In the genomic region with DNA sequence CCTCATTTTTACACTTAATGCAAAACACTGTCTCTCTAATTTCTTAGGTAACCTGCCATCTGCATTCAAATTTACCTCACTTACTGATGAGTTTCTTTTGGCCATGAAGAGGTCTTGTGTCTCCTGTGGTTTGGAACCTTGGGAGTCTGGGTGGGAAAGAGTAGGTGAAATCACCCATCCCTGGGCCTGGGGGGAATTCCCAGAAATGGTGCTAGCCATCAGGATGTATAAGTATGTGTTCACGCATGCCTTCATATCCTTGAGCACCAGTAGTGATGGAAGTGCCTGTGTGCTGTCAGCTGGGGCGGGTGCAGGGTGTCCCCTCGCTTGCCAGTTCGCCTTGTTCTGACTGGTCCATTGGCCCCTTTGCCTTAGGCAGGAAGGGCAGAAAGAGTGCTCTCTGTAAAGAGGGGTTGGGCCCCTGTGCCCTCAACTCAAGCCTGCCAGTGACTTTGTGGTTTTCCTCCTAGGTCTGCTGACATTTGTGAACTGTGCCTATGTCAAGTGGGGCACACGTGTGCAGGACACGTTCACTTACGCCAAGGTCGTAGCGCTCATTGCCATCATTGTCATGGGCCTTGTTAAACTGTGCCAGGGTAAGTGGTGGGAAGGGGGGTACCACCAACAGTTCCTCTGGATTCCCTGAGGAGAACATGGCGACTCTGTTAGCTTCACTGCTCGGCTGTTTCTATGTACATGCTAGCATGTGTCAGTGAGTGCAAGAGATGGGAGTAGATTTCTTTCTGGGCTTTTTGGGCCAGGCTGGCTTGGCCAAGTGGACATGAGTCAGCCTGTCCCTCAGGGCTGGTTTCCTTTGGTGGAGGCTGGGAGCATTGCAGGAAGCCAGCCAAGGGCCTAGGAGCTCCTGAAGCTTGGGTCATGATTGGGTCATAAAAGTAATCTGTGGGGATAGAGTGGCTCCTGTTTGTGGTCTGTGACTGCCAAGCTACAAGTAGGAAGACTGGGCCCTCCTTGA, we compare ENCODE assay signal across 8 cellular contexts. TPM values are rescaled to one million over a fixed set of nuclear protein-coding genes. Genes with fewer than 3 reads are reported as not detected.
A peak's percentile ranks its signal among the peaks of the same experiment; 100 is the strongest.
DNase-seq lines count a peak whose midpoint lies in the region; ATAC-seq and TF ChIP-seq lines count a peak whose summit lies in the region.

No MANE protein-coding gene starts in this region.

- H3F3A ChIP-seq in smooth muscle cell (ENCODE audit: low read depth), result no peaks in the 10 kb centered on the region

- H3K36me3 ChIP-seq in mucosa of rectum (ENCODE audit: control insufficient read depth in 2 of 2, insufficient read depth in 2 of 2, low read length in 2 of 2) (peaks cover 21 to 37% of the 10 kb centered on the region in 2 donors), smooth muscle cell (ENCODE audit: low read depth) (no peaks in the 10 kb centered on the region)

- H3K9me3 Mint-ChIP-seq in brain (no peaks in the 10 kb centered on the region), glutamatergic neuron (ENCODE audit: unreplicated experiment) (peaks cover 4% of the 10 kb centered on the region)

- TF ChIP-seq CTCF in brain (conservative IDR thresholded peaks at IDR 0.05) (no peak), smooth muscle cell (IDR thresholded peaks at IDR 0.05; ENCODE audit: borderline replicate concordance, insufficient read depth, poor library complexity, severe bottlenecking) (no peak), glutamatergic neuron (IDR thresholded peaks at IDR 0.05; ENCODE audit: partially characterized antibody, unreplicated experiment) (no peak)

- no peak overlapping the region for H3K4me3 ChIP-seq in mucosa of rectum (ENCODE audit: low read length in 2 of 2)
- no peak overlapping the region for H3K4me3 ChIP-seq in smooth muscle cell

- H2AFZ ChIP-seq in smooth muscle cell (ENCODE audit: low read depth), result no peak overlapping the region

- peak overlapping the region in 4 of 5 experiments; percentile 13 to 62 (median 46) for H3K27ac Mint-ChIP-seq in brain
- no peak overlapping the region for H3K27ac Mint-ChIP-seq in glutamatergic neuron (ENCODE audit: unreplicated experiment)

- no peak overlapping the region for H3K4me2 ChIP-seq in smooth muscle cell

- H3K4me1 Mint-ChIP-seq in brain (no peaks in the 10 kb centered on the region), glutamatergic neuron (ENCODE audit: low read depth, unreplicated experiment) (peaks cover 17% of the 10 kb centered on the region)

- H4K20me1 ChIP-seq in smooth muscle cell (ENCODE audit: low read depth), result peaks cover 70% of the 10 kb centered on the region

- H3K9me3 ChIP-seq in mucosa of rectum (ENCODE audit: control insufficient read depth in 2 of 2, low read length in 2 of 2) (no peaks in the 10 kb centered on the region), smooth muscle cell (replicated peaks; ENCODE audit: low read depth) (no peaks in the 10 kb centered on the region)

- DNase-seq in AG20443 (ENCODE audit: low spot score), result peak; percentile 90
- DNase-seq in OCI-M1 (lab: John Stamatoyannopoulos, UW), result peak; percentile 24
- DNase-seq in NCI-H446 treated with DMSO at 0.1 percent for 48 hours (lab: John Stamatoyannopoulos, UW), result no peak
- DNase-seq in smooth muscle cell (lab: John Stamatoyannopoulos, UW; ENCODE audit: unreplicated experiment), result no peak
- DNase-seq in glutamatergic neuron, result no peak

- H3K4me3 Mint-ChIP-seq in brain (no peak overlapping the region), glutamatergic neuron (ENCODE audit: unreplicated experiment) (no peak overlapping the region)

- ATAC-seq in HG02973 (IDR thresholded peaks at IDR 0.05; ENCODE audit: unreplicated experiment), result no peak

- peak overlapping the region; percentile 8 to 43 for H3K27ac ChIP-seq in mucosa of rectum (ENCODE audit: low read depth in 2 of 2, low read length in 2 of 2)
- H3K27ac ChIP-seq in smooth muscle cell (ENCODE audit: low read depth), result no peak overlapping the region

- H3K36me3 Mint-ChIP-seq in brain (peaks cover 45% of the 10 kb centered on the region), glutamatergic neuron (ENCODE audit: unreplicated experiment) (no peaks in the 10 kb centered on the region)

- peaks cover 15% of the 10 kb centered on the region for H3K79me2 ChIP-seq in smooth muscle cell (ENCODE audit: low read depth)

- H3K27me3 Mint-ChIP-seq in brain, result peaks cover 4% of the 10 kb centered on the region
- H3K27me3 Mint-ChIP-seq in glutamatergic neuron (ENCODE audit: unreplicated experiment), result peaks cover 2% of the 10 kb centered on the region

- peaks cover 11 to 37% of the 10 kb centered on the region in 2 donors for H3K4me1 ChIP-seq in mucosa of rectum (ENCODE audit: control insufficient read depth in 2 of 2, insufficient read depth in 2 of 2, low read length in 2 of 2)
- H3K4me1 ChIP-seq in smooth muscle cell (ENCODE audit: low read depth), result no peaks in the 10 kb centered on the region

- H3K27me3 ChIP-seq in mucosa of rectum (ENCODE audit: control insufficient read depth in 2 of 2, insufficient read depth in 2 of 2, low read length in 2 of 2) (no peaks in the 10 kb centered on the region), smooth muscle cell (ENCODE audit: low read depth) (no peaks in the 10 kb centered on the region)

- WGBS in smooth muscle cell (ENCODE audit: low lambda C conversion rate), result 96% methylated on average over 11 of the region's 11 CpGs

- H3K9ac ChIP-seq in mucosa of rectum (ENCODE audit: low read depth in 1 of 2, low read length in 2 of 2), result no peak overlapping the region
- H3K9ac ChIP-seq in smooth muscle cell (ENCODE audit: low read depth), result no peak overlapping the region

RNA-seq across cellular contexts. Expression of a gene that starts 23.2 kb away (rescaled TPM):
- polyA plus RNA-seq in brain (ENCODE audit: insufficient read depth, low read depth, low replicate concordance) (12.9 TPM), smooth muscle cell (13.2 and 13.9 TPM in 2 replicates)
- total RNA-seq in smooth muscle cell (8.3 and 9.6 TPM in 2 replicates), glutamatergic neuron (ENCODE audit: unreplicated experiment) (25.2 TPM)

RNA-seq across cellular contexts. Expression of a gene that starts 23.2 kb away (rescaled TPM):
- polyA plus RNA-seq in brain (ENCODE audit: insufficient read depth, low read depth, low replicate concordance), result 4.8 TPM
- 16.5 and 22.7 TPM in 2 replicates for total RNA-seq in smooth muscle cell
- polyA plus RNA-seq in smooth muscle cell, result 11.4 and 15.9 TPM in 2 replicates
- total RNA-seq in glutamatergic neuron (ENCODE audit: unreplicated experiment), result 78.1 TPM

RNA-seq across cellular contexts. Expression of a gene that starts 23.3 kb away (rescaled TPM):
- polyA plus RNA-seq in brain (ENCODE audit: insufficient read depth, low read depth, low replicate concordance) (53.6 TPM), smooth muscle cell (19.7 and 25.4 TPM in 2 replicates)
- total RNA-seq in smooth muscle cell (16.3 and 22.1 TPM in 2 replicates), glutamatergic neuron (ENCODE audit: unreplicated experiment) (62.7 TPM)

RNA-seq across cellular contexts. Expression of a gene that starts 42.4 kb away (rescaled TPM):
- polyA plus RNA-seq in brain (ENCODE audit: insufficient read depth, low read depth, low replicate concordance) (12.2 TPM), smooth muscle cell (29.7 and 38.3 TPM in 2 replicates)
- total RNA-seq in smooth muscle cell (22.5 and 24.2 TPM in 2 replicates), glutamatergic neuron (ENCODE audit: unreplicated experiment) (11.9 TPM)

RNA-seq across cellular contexts. Expression of a gene that starts 51.6 kb away (rescaled TPM):
- polyA plus RNA-seq in brain (ENCODE audit: insufficient read depth, low read depth, low replicate concordance) (1.8 TPM), smooth muscle cell (2.7 and 11.1 TPM in 2 replicates)
- total RNA-seq in smooth muscle cell (5.5 and 8.5 TPM in 2 replicates), glutamatergic neuron (ENCODE audit: unreplicated experiment) (not detected)

Comparison
In these comparisons a context has a peak if more than half of its experiments do, and no peak if none do; other contexts are left out.
1. DNase-seq: peak in AG20443 (single experiment) and OCI-M1 (single experiment); none in NCI-H446 treated with DMSO at 0.1 percent for 48 hours (single experiment), smooth muscle cell (single experiment) and glutamatergic neuron (single experiment).